In genomic region chr2:47437287-47437686, GRCh38 we compare ENCODE assay signal across 1 cellular context.
TF ChIP-seq lines count a peak whose summit lies in the region.

No MANE protein-coding gene starts in this region.

TF ChIP-seq in GM23338, 12 proteins besides CTCF, POLR2A, EP300 and RAD21 (continued from another document):
- no peak for TF ChIP-seq REST (IDR thresholded peaks at IDR 0.05; ENCODE audit: unreplicated experiment)
- TF ChIP-seq JUNB (IDR thresholded peaks at IDR 0.05; ENCODE audit: unreplicated experiment) = no peak
